In genomic region chr16:14911954-14912353, GRCh38 we compare ENCODE assay signal across 8 cellular contexts. TPM values are rescaled to one million over a fixed set of nuclear protein-coding genes. Genes with fewer than 3 reads are reported as not detected.
DNase-seq lines count a peak whose midpoint lies in the region; ATAC-seq and TF ChIP-seq lines count a peak whose summit lies in the region.
"Not testable (repeated sequence)": the region's sequence is repeated elsewhere in the genome, so short reads cannot be mapped to it uniquely, and the experiment has no call there.

No MANE protein-coding gene starts in this region.

- POLR2A ChIA-PET in activated CD4-positive, alpha-beta T cell treated with anti-CD3 and anti-CD28 coated beads, Interleukin-2, amount 10 ng/mL, durations not matched to agents 7 days and 5 days (lab: Charles Lee), result not testable (repeated sequence)

- not testable (repeated sequence) for H3K27ac Mint-ChIP-seq in CD14-positive monocyte; endothelial cell (ENCODE audit: unreplicated experiment)
- peak overlapping the region; percentile 60 for H3K27ac Mint-ChIP-seq in activated CD4-positive, alpha-beta T cell treated with anti-CD3 and anti-CD28 coated beads, Interleukin-2, amount 10 ng/mL, durations not matched to agents 7 days and 5 days
- peak overlapping the region; percentile 86 for H3K27ac Mint-ChIP-seq in stimulated activated naive B cell treated with anti-CD40 and anti-IgM and Interleukin-4, amounts not matched to agents 10 μg/mL and 1 μg/mL and 100 μg/mL, for 72 hours

- H3K27me3 ChIP-seq in NT2/D1 (ENCODE audit: insufficient read depth, insufficient read length); left lung; sigmoid colon: not testable (repeated sequence)

- intact Hi-C loops in CD14-positive monocyte (cut with micrococcal nuclease); left lung (cut with DNase I); sigmoid colon (cut with DNase I): not testable (repeated sequence)

- not testable (repeated sequence) for H3K9ac ChIP-seq in NT2/D1 (ENCODE audit: insufficient read length, low read depth)

- CTCF ChIA-PET in activated CD4-positive, alpha-beta T cell treated with anti-CD3 and anti-CD28 coated beads, Interleukin-2, amount 10 ng/mL, durations not matched to agents 7 days and 5 days (lab: Charles Lee), result not testable (repeated sequence)

- H3K27ac ChIP-seq in left lung, result peak overlapping the region; percentile 57 to 67
- peak overlapping the region; percentile 79 to 86 (median 83) for H3K27ac ChIP-seq in sigmoid colon

- not testable (repeated sequence) for H3K9me3 ChIP-seq in NT2/D1 (ENCODE audit: insufficient read depth, low read length); left lung; sigmoid colon

- ATAC-seq in left lung; stimulated activated naive B cell treated with anti-CD40 and anti-IgM and Interleukin-4, amounts not matched to agents 10 μg/mL and 1 μg/mL and 100 μg/mL, for 72 hours (replicated peaks): not testable (repeated sequence)

- not testable (repeated sequence) for H3K4me1 ChIP-seq in NT2/D1 (ENCODE audit: insufficient read depth, insufficient read length); left lung; sigmoid colon

- H3K4me3 ChIP-seq in NT2/D1 (ENCODE audit: insufficient read length, low read depth) (peak overlapping the region; percentile 18), left lung (peak overlapping the region; percentile 34 to 46), sigmoid colon (peak overlapping the region; percentile 50 to 64 (median 59))

- not testable (repeated sequence) for H3K27me3 Mint-ChIP-seq in CD14-positive monocyte (ENCODE audit: low read depth in 3 of 3); activated CD4-positive, alpha-beta T cell treated with anti-CD3 and anti-CD28 coated beads, Interleukin-2, amount 10 ng/mL, durations not matched to agents 7 days and 5 days; endothelial cell (ENCODE audit: unreplicated experiment); stimulated activated naive B cell treated with anti-CD40 and anti-IgM and Interleukin-4, amounts not matched to agents 10 μg/mL and 1 μg/mL and 100 μg/mL, for 72 hours

- H3K36me3 ChIP-seq in NT2/D1 (ENCODE audit: insufficient read depth, insufficient read length, low read length); left lung; sigmoid colon: not testable (repeated sequence)

- TF ChIP-seq CTCF in CD14-positive monocyte (IDR thresholded peaks at IDR 0.05); endothelial cell (IDR thresholded peaks at IDR 0.05; ENCODE audit: unreplicated experiment); left lung (IDR thresholded peaks at IDR 0.05); sigmoid colon (IDR thresholded peaks at IDR 0.05): not testable (repeated sequence)

- peak overlapping the region; percentile 71 for H3K4me3 Mint-ChIP-seq in CD14-positive monocyte
- H3K4me3 Mint-ChIP-seq in activated CD4-positive, alpha-beta T cell treated with anti-CD3 and anti-CD28 coated beads, Interleukin-2, amount 10 ng/mL, durations not matched to agents 7 days and 5 days, result peak overlapping the region; percentile 62
- not testable (repeated sequence) for H3K4me3 Mint-ChIP-seq in endothelial cell (ENCODE audit: unreplicated experiment)
- peak overlapping the region; percentile 89 to 93 for H3K4me3 Mint-ChIP-seq in stimulated activated naive B cell treated with anti-CD40 and anti-IgM and Interleukin-4, amounts not matched to agents 10 μg/mL and 1 μg/mL and 100 μg/mL, for 72 hours

- WGBS in sigmoid colon, 2 donors, result 0 to 1% methylated on average over 20 to 32 of the region's 33 CpGs

- not testable (repeated sequence) for TF ChIP-seq EP300 in sigmoid colon (IDR thresholded peaks at IDR 0.05)

- not testable (repeated sequence) for H3K9me3 Mint-ChIP-seq in CD14-positive monocyte; activated CD4-positive, alpha-beta T cell treated with anti-CD3 and anti-CD28 coated beads, Interleukin-2, amount 10 ng/mL, durations not matched to agents 7 days and 5 days; endothelial cell (ENCODE audit: unreplicated experiment); stimulated activated naive B cell treated with anti-CD40 and anti-IgM and Interleukin-4, amounts not matched to agents 10 μg/mL and 1 μg/mL and 100 μg/mL, for 72 hours

- not testable (repeated sequence) for H3K36me3 Mint-ChIP-seq in CD14-positive monocyte; activated CD4-positive, alpha-beta T cell treated with anti-CD3 and anti-CD28 coated beads, Interleukin-2, amount 10 ng/mL, durations not matched to agents 7 days and 5 days (ENCODE audit: low read depth); endothelial cell (ENCODE audit: low read depth, unreplicated experiment); stimulated activated naive B cell treated with anti-CD40 and anti-IgM and Interleukin-4, amounts not matched to agents 10 μg/mL and 1 μg/mL and 100 μg/mL, for 72 hours

- not testable (repeated sequence) for H3K4me1 Mint-ChIP-seq in CD14-positive monocyte; activated CD4-positive, alpha-beta T cell treated with anti-CD3 and anti-CD28 coated beads, Interleukin-2, amount 10 ng/mL, durations not matched to agents 7 days and 5 days; endothelial cell (ENCODE audit: unreplicated experiment); stimulated activated naive B cell treated with anti-CD40 and anti-IgM and Interleukin-4, amounts not matched to agents 10 μg/mL and 1 μg/mL and 100 μg/mL, for 72 hours

- DNase-seq in CD14-positive monocyte (ENCODE audit: low spot score) (peak; percentile 45), endothelial cell (ENCODE audit: low spot score) (peak; percentile 66), left lung (peak; percentile 65 to 89), sigmoid colon (peak; percentile 81)
- not testable (repeated sequence) for DNase-seq in NT2/D1 (ENCODE audit: low read depth, low spot score)
- DNase-seq in activated CD4-positive, alpha-beta T cell treated with anti-CD3 and anti-CD28 coated beads, Interleukin-2, amount 10 ng/mL, durations not matched to agents 7 days and 5 days, result peak; percentile 32
- peak; percentile 68 for DNase-seq in activated naive CD4-positive, alpha-beta T cell treated with anti-CD3 and anti-CD28 coated beads, Interleukin-2, amount 50 U/mL, for 16 hours
- peak; percentile 65 for DNase-seq in stimulated activated naive B cell treated with anti-CD40 and anti-IgM and Interleukin-4, amounts not matched to agents 10 μg/mL and 1 μg/mL and 100 μg/mL, for 72 hours

- TF ChIP-seq POLR2A in sigmoid colon (IDR thresholded peaks at IDR 0.05), result not testable (repeated sequence)

RNA-seq across cellular contexts. Expression of gene NPIPA1, which starts 25.3 kb away (rescaled TPM):
- polyA plus RNA-seq in CD14-positive monocyte (not detected), sigmoid colon (10 to 100 TPM in 2 of 3 donors, 1 to 10 TPM in 1; 8.1 to 51.4 (median 17.4) TPM)
- 100 to 1,000 TPM; 104 to 112 TPM for total RNA-seq in activated CD4-positive, alpha-beta T cell treated with anti-CD3 and anti-CD28 coated beads, Interleukin-2, amount 10 ng/mL, durations not matched to agents 7 days and 5 days
- total RNA-seq in endothelial cell (ENCODE audit: unreplicated experiment) (103 TPM), left lung (10 to 100 TPM; 79.2 to 83.4 TPM), sigmoid colon (100 to 1,000 TPM in 1 of 4 donors, 10 to 100 TPM in 3; 36.0 to 152 (median 62.9) TPM)
